Comparison of ENCODE assay signal across 9 cellular contexts in the genomic region with DNA sequence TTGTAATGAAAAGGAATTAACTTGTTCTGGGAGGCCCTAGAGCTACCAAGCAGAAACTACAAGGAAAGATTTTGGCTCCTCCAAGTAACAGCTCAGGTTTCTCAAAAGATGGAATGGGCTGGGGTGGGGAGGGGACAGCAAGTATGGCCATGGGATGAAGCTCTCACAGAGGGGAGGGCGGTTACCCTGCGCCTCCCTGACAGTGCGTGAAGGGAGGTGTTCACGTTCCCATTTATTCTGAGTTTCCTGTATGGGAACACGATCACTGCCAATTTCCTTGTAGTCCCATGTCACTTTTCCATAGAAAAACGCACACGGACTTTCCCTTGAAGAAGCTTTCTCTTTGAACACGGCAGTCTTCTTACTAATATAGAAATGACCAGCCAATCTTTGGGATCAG. TPM values are rescaled to one million over a fixed set of nuclear protein-coding genes. Genes with fewer than 3 reads are reported as not detected.
DNase-seq lines count a peak whose midpoint lies in the region; ATAC-seq and TF ChIP-seq lines count a peak whose summit lies in the region.
"Had no signal": no experiment of that assay in that cellular context is flagged by ENCODE, and none has a peak within 500 bp of the region (broad histone marks: within the 10 kb centered on the region; RNA-seq: fewer than 3 reads in every experiment).

No MANE protein-coding gene starts in this region.

- H3K9me3 ChIP-seq in cardiac muscle cell (ENCODE audit: low read depth) (no peaks in the 10 kb centered on the region), mesodermal cell (ENCODE audit: control insufficient read depth, low read length) (no peaks in the 10 kb centered on the region), aorta (ENCODE audit: control insufficient read depth, low read length) (no peaks in the 10 kb centered on the region)

- H3K4me3 Mint-ChIP-seq in brain: peak overlapping the region in 4 of 5 experiments; percentile 44 to 67 (median 62)

- intact Hi-C loops in Right ventricle myocardium inferior (cut with DNase I): loop anchor here (5.0 kb wide), 4 partner anchors 67 to 223 kb away; no protein-coding TSS in a partner anchor
- intact Hi-C loops in aorta (cut with DNase I): no loop called here
- intact Hi-C loops in head of caudate nucleus (cut with DNase I): no loop called here

- no peak for DNase-seq in cardiac muscle cell (ENCODE audit: low read depth in 1 of 2, low spot score in 1 of 2)
- no peak for DNase-seq in Right ventricle myocardium inferior (ENCODE audit: missing footprints)
- DNase-seq in aorta: no peak
- no peak for DNase-seq in head of caudate nucleus
- no peak for DNase-seq in NCI-H128 (lab: John Stamatoyannopoulos, UW; ENCODE audit: unreplicated experiment)

- peaks cover 58% of the 10 kb centered on the region for H3K36me3 Mint-ChIP-seq in brain

- H3K9me3 Mint-ChIP-seq in brain: peaks cover 0 to 4% (median 0%) of the 10 kb centered on the region in 5 experiments

- H3K27me3 Mint-ChIP-seq in brain: no peaks in the 10 kb centered on the region

- peaks cover 89% of the 10 kb centered on the region for H3K4me1 Mint-ChIP-seq in brain

- no peak overlapping the region for H3K4me3 ChIP-seq in cardiac muscle cell
- no peak overlapping the region for H3K4me3 ChIP-seq in mesodermal cell (ENCODE audit: extremely low read depth, insufficient read depth, low read length, poor library complexity, severe bottlenecking)
- no peak overlapping the region for H3K4me3 ChIP-seq in aorta (ENCODE audit: low read length in 2 of 2)

- no peaks in the 10 kb centered on the region for H3K36me3 ChIP-seq in cardiac muscle cell
- peaks cover 68% of the 10 kb centered on the region for H3K36me3 ChIP-seq in mesodermal cell (ENCODE audit: control insufficient read depth, insufficient read depth, low read length)
- no peaks in the 10 kb centered on the region for H3K36me3 ChIP-seq in aorta (ENCODE audit: control insufficient read depth in 1 of 2, insufficient read depth in 2 of 2, low read length in 1 of 2)

- H3K27me3 ChIP-seq in cardiac muscle cell (no peaks in the 10 kb centered on the region), aorta (ENCODE audit: control insufficient read depth in 1 of 2, insufficient read depth in 2 of 2, low read length in 1 of 2) (no peaks in the 10 kb centered on the region)

- H3K27ac Mint-ChIP-seq in brain: peak overlapping the region; percentile 85 to 97 (median 94)

- peak overlapping the region; percentile 74 for H3K27ac ChIP-seq in cardiac muscle cell
- peak overlapping the region; percentile 32 for H3K27ac ChIP-seq in mesodermal cell (ENCODE audit: low read depth, low read length, severe bottlenecking)
- H3K27ac ChIP-seq in aorta (ENCODE audit: low read depth in 1 of 2, low read length in 2 of 2): peak overlapping the region; percentile 9 to 80

- 64 to 69% methylated on average over 6 to 8 of the region's 8 CpGs for WGBS in mesodermal cell (ENCODE audit: insufficient coverage in 2 of 2), 2 experiments
- WGBS in aorta, 2 donors: 68 to 75% methylated on average over 8 of the region's 8 CpGs

- peaks cover 64% of the 10 kb centered on the region for H3K4me1 ChIP-seq in cardiac muscle cell (ENCODE audit: low read depth)
- H3K4me1 ChIP-seq in mesodermal cell (ENCODE audit: control insufficient read depth, insufficient read depth, low read length, poor library complexity, severe bottlenecking): peaks cover 72% of the 10 kb centered on the region
- H3K4me1 ChIP-seq in aorta (ENCODE audit: control insufficient read depth in 1 of 2, insufficient read depth in 2 of 2, low read length in 2 of 2): peaks cover 6 to 22% of the 10 kb centered on the region in 2 donors

- TF ChIP-seq CTCF in cardiac muscle cell (IDR thresholded peaks at IDR 0.05; ENCODE audit: low read depth, low read length) (no peak), brain (conservative IDR thresholded peaks at IDR 0.05) (no peak)

- no peak for ATAC-seq in Right ventricle myocardium inferior
- no peak for ATAC-seq in aorta (ENCODE audit: low FRiP score)
- ATAC-seq in HG02885 (IDR thresholded peaks at IDR 0.05; ENCODE audit: poor library complexity, unreplicated experiment): no peak
- ATAC-seq: Panc1 had no signal

RNA-seq across cellular contexts. Expression of a gene that starts 17.0 kb away (rescaled TPM):
- total RNA-seq in cardiac muscle cell (36.2 and 39.6 TPM in 2 replicates), Right ventricle myocardium inferior (91.3 TPM), aorta (10 to 100 TPM; 56.5 to 94.8 TPM)
- polyA plus RNA-seq in cardiac muscle cell (56.7 and 62.3 TPM in 2 replicates), brain (ENCODE audit: insufficient read depth, low read depth, low replicate concordance) (25.9 TPM), aorta (10 to 100 TPM; 12.6 to 26.5 TPM)
- polyA plus RNA-seq in mesodermal cell (2013, experiment 1 of 2): 47.3 TPM
- polyA plus RNA-seq in mesodermal cell (2013, experiment 2 of 2): 50.2 TPM
